1 cellular context compared by ENCODE assay signal in the genomic region with DNA sequence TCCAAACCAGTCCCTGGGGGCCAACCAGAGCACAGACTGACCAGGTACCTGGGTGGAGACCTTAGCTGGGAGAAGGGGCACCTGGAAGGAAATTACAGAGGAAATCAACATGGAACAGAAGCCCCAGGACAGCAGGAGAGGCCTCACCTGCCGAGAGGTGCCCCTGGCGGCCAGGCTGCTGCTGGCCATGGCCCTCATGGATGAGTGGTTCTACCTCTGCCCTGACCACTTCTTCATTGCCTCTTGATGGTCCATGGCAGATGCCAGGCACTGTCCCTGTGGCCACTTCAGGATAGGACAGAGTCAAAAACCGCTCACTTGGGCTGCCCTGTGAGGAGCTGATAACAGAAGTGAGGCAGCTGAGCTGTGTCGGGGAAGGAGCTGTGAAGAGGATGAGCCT.
TF ChIP-seq lines count a peak whose summit lies in the region.

No MANE protein-coding gene starts in this region.

TF ChIP-seq in H1, 55 proteins besides CTCF, POLR2A, EP300 and RAD21:
- TF ChIP-seq NANOG (IDR thresholded peaks at IDR 0.05; ENCODE audit: insufficient read depth, low read depth, low read length, poor library complexity, severe bottlenecking) = no peak
- TF ChIP-seq MAFK (IDR thresholded peaks at IDR 0.05; ENCODE audit: low read depth, low read length) = no peak
- no peak for TF ChIP-seq CBX8 (IDR thresholded peaks at IDR 0.05; ENCODE audit: borderline replicate concordance, low read depth, low read length)
- no peak for TF ChIP-seq RFX5 (IDR thresholded peaks at IDR 0.05; ENCODE audit: borderline replicate concordance, low read depth, low read length)
- TF ChIP-seq TBP (IDR thresholded peaks at IDR 0.05; ENCODE audit: low read depth, low read length) = no peak
- no peak for TF ChIP-seq CBX5 (IDR thresholded peaks at IDR 0.05; ENCODE audit: low read depth, low read length)
- TF ChIP-seq SP4 (IDR thresholded peaks at IDR 0.05; ENCODE audit: low read length) = no peak
- no peak for TF ChIP-seq CREB1 (IDR thresholded peaks at IDR 0.05)
